14 cellular contexts compared by ENCODE assay signal in genomic region chr11:45079567-45079942, GRCh38.
DNase-seq lines count a peak whose midpoint lies in the region; ATAC-seq and TF ChIP-seq lines count a peak whose summit lies in the region.
"Had no signal": no experiment of that assay in that cellular context is flagged by ENCODE, and none has a peak within 500 bp of the region (broad histone marks: within the 10 kb centered on the region; RNA-seq: fewer than 3 reads in every experiment).

No MANE protein-coding gene starts in this region.

- H3K27me3 ChIP-seq in OCI-LY3 (ENCODE audit: low read depth, low read length) (no peaks in the 10 kb centered on the region), spleen (replicated peaks in 1 of 7) (no peaks in the 10 kb centered on the region)
- H3K27me3 ChIP-seq: uterus had no signal

- H3K4me1 ChIP-seq in OCI-LY3 (ENCODE audit: low read length) (peaks cover 48% of the 10 kb centered on the region), spleen (peaks cover 18 to 64% (median 54%) of the 10 kb centered on the region in 6 donors)
- H3K4me1 ChIP-seq: Caco-2 had no signal

- no peaks in the 10 kb centered on the region for H3K27me3 Mint-ChIP-seq in activated CD4-positive, alpha-beta T cell treated with anti-CD3 and anti-CD28 coated beads, Interleukin-2, amount 10 ng/mL, durations not matched to agents 7 days and 5 days
- H3K27me3 Mint-ChIP-seq in effector memory CD8-positive, alpha-beta T cell = no peaks in the 10 kb centered on the region

- H3K36me3 Mint-ChIP-seq in activated CD4-positive, alpha-beta T cell treated with anti-CD3 and anti-CD28 coated beads, Interleukin-2, amount 10 ng/mL, durations not matched to agents 7 days and 5 days (ENCODE audit: low read depth) = no peaks in the 10 kb centered on the region
- H3K36me3 Mint-ChIP-seq in effector memory CD8-positive, alpha-beta T cell (ENCODE audit: insufficient read depth) = peaks cover 10% of the 10 kb centered on the region

- peak; percentile 31 for ATAC-seq in effector memory CD8-positive, alpha-beta T cell (replicated peaks)
- no peak for ATAC-seq in HG02759 (IDR thresholded peaks at IDR 0.05; ENCODE audit: unreplicated experiment)

- TF ChIP-seq POLR2A in spleen (IDR thresholded peaks at IDR 0.05) = no peak

- POLR2A ChIA-PET in activated CD4-positive, alpha-beta T cell treated with anti-CD3 and anti-CD28 coated beads, Interleukin-2, amount 10 ng/mL, durations not matched to agents 7 days and 5 days (lab: Charles Lee) = no interaction called here

- H3K4me3 ChIP-seq in OCI-LY3 (ENCODE audit: low read length) (no peak overlapping the region), spleen (peak overlapping the region in 1 of 8 donors; percentile 54)
- H3K4me3 ChIP-seq: uterus had no signal

- 67 to 90% (median 87%) methylated on average over 1 of the region's 1 CpG for WGBS in spleen, 5 donors

- peak overlapping the region; percentile 51; the same call in 1 of the 2 replicates for H3K9ac ChIP-seq in OCI-LY3 (ENCODE audit: low read length)

- H3K27ac ChIP-seq in OCI-LY3 (ENCODE audit: low read length) (no peak overlapping the region), spleen (peak overlapping the region in 6 of 8 donors; percentile 34 to 86 (median 72))
- H3K27ac ChIP-seq: uterus had no signal

- H3K9me3 Mint-ChIP-seq in activated CD4-positive, alpha-beta T cell treated with anti-CD3 and anti-CD28 coated beads, Interleukin-2, amount 10 ng/mL, durations not matched to agents 7 days and 5 days = no peaks in the 10 kb centered on the region
- H3K9me3 Mint-ChIP-seq in effector memory CD8-positive, alpha-beta T cell = no peaks in the 10 kb centered on the region

- CTCF ChIA-PET in activated CD4-positive, alpha-beta T cell treated with anti-CD3 and anti-CD28 coated beads, Interleukin-2, amount 10 ng/mL, durations not matched to agents 7 days and 5 days (lab: Charles Lee) = interaction anchor here (0.5 to 2.3 kb wide), 7 partner anchors 10 to 786 kb away, joined by 3 to 9 read pairs (median 6); no protein-coding TSS in a partner anchor

- no peak for DNase-seq in activated CD4-positive, alpha-beta T cell treated with anti-CD3 and anti-CD28 coated beads, Interleukin-2, amount 10 ng/mL, durations not matched to agents 7 days and 5 days
- DNase-seq in activated CD4-positive, alpha-beta T cell treated with anti-CD3 and anti-CD28 coated beads for 1 hour = no peak
- DNase-seq in effector memory CD8-positive, alpha-beta T cell = peak in 1 of 3 experiments; percentile 18
- no peak for DNase-seq in spleen
- no peak for DNase-seq in HCEC 1CT
- no peak for DNase-seq in stimulated activated CD4-positive, alpha-beta T cell treated with anti-CD3 and anti-CD28 coated beads, Interleukin-4, amount 100 ng/mL, for 1 hour
- DNase-seq: 8988T, Caco-2, kidney glomerular epithelial cell, NCI-H2081, NCI-H526, uterus had no signal

- no peak overlapping the region for H3K4me3 Mint-ChIP-seq in activated CD4-positive, alpha-beta T cell treated with anti-CD3 and anti-CD28 coated beads, Interleukin-2, amount 10 ng/mL, durations not matched to agents 7 days and 5 days
- peak overlapping the region; percentile 79 to 81 for H3K4me3 Mint-ChIP-seq in effector memory CD8-positive, alpha-beta T cell

- H3K4me2 ChIP-seq in OCI-LY3 (ENCODE audit: low read length) = peak overlapping the region; percentile 52

- peak overlapping the region; percentile 92 for H3K27ac Mint-ChIP-seq in activated CD4-positive, alpha-beta T cell treated with anti-CD3 and anti-CD28 coated beads, Interleukin-2, amount 10 ng/mL, durations not matched to agents 7 days and 5 days
- peak overlapping the region; percentile 92 to 96 for H3K27ac Mint-ChIP-seq in effector memory CD8-positive, alpha-beta T cell

- no peaks in the 10 kb centered on the region for H3K79me2 ChIP-seq in OCI-LY3 (ENCODE audit: low read length)

- TF ChIP-seq CTCF in OCI-LY3 (IDR thresholded peaks at IDR 0.05; ENCODE audit: low read depth, low read length) = no peak
- no peak for TF ChIP-seq CTCF in spleen (IDR thresholded peaks at IDR 0.05 in 8 of 11, conservative IDR thresholded peaks at IDR 0.05 in 3 of 11)

- H3K9me3 ChIP-seq in OCI-LY3 (ENCODE audit: insufficient read depth, low read length) (no peaks in the 10 kb centered on the region), spleen (no peaks in the 10 kb centered on the region)
- H3K9me3 ChIP-seq: Caco-2, uterus had no signal

- intact Hi-C loops in spleen (cut with DNase I; ENCODE audit: low total_unique reads) = no loop called here

- H4K20me1 ChIP-seq in OCI-LY3 (ENCODE audit: insufficient read depth, low read length) = no peaks in the 10 kb centered on the region

- H2AFZ ChIP-seq in OCI-LY3 (ENCODE audit: low read depth, low read length) = no peak overlapping the region; the same call in 1 of the 2 replicates

- H3K36me3 ChIP-seq in OCI-LY3 (replicated peaks; ENCODE audit: low read depth, low read length) (no peaks in the 10 kb centered on the region), spleen (no peaks in the 10 kb centered on the region)
- H3K36me3 ChIP-seq: uterus had no signal

- peaks cover 35% of the 10 kb centered on the region for H3K4me1 Mint-ChIP-seq in activated CD4-positive, alpha-beta T cell treated with anti-CD3 and anti-CD28 coated beads, Interleukin-2, amount 10 ng/mL, durations not matched to agents 7 days and 5 days
- H3K4me1 Mint-ChIP-seq in effector memory CD8-positive, alpha-beta T cell (ENCODE audit: low read depth in 2 of 2) = peaks cover 65 to 66% of the 10 kb centered on the region in 2 donors
